22 cellular contexts compared by ENCODE assay signal in genomic region chr18:31329787-31330438, GRCh38. TPM values are rescaled to one million over a fixed set of nuclear protein-coding genes. Genes with fewer than 3 reads are reported as not detected.
A peak's percentile ranks its signal among the peaks of the same experiment; 100 is the strongest.
DNase-seq lines count a peak whose midpoint lies in the region; ATAC-seq and TF ChIP-seq lines count a peak whose summit lies in the region.
"Had no signal": no experiment of that assay in that cellular context is flagged by ENCODE, and none has a peak within 500 bp of the region (broad histone marks: within the 10 kb centered on the region; RNA-seq: fewer than 3 reads in every experiment).

No MANE protein-coding gene starts in this region.

- POLR2A ChIA-PET in WTC11 (lab: Charles Lee), result no interaction called here
- POLR2A ChIA-PET in activated CD8-positive, alpha-beta T cell treated with anti-CD3 and anti-CD28 coated beads, Interleukin-2, amount 10 ng/mL, durations not matched to agents 7 days and 5 days (lab: Charles Lee), result no interaction called here

- H3K4me3 Mint-ChIP-seq in WTC11, result peak overlapping the region; percentile 38
- H3K4me3 Mint-ChIP-seq in activated CD8-positive, alpha-beta T cell treated with anti-CD3 and anti-CD28 coated beads, Interleukin-2, amount 10 ng/mL, durations not matched to agents 7 days and 5 days, result no peak overlapping the region
- H3K4me3 Mint-ChIP-seq: CD4-positive, CD25-positive, alpha-beta regulatory T cell had no signal

- H3K4me2 ChIP-seq in smooth muscle cell, result no peak overlapping the region
- H3K4me2 ChIP-seq: SK-N-SH had no signal

- H3K27me3 ChIP-seq in HAP-1 (ENCODE audit: low read depth), result no peaks in the 10 kb centered on the region
- no peaks in the 10 kb centered on the region for H3K27me3 ChIP-seq in iPS-18a (ENCODE audit: control insufficient read depth, insufficient read depth, low read length)
- no peaks in the 10 kb centered on the region for H3K27me3 ChIP-seq in smooth muscle cell (ENCODE audit: low read depth)
- H3K27me3 ChIP-seq in colonic mucosa, result no peaks in the 10 kb centered on the region

- H3K4me1 ChIP-seq in HAP-1, result no peaks in the 10 kb centered on the region
- H3K4me1 ChIP-seq in iPS-18a (ENCODE audit: control insufficient read depth, low read depth, low read length), result peaks cover 17% of the 10 kb centered on the region
- no peaks in the 10 kb centered on the region for H3K4me1 ChIP-seq in smooth muscle cell (ENCODE audit: low read depth)
- H3K4me1 ChIP-seq in colonic mucosa, result no peaks in the 10 kb centered on the region

- H3K9me3 ChIP-seq in HAP-1 (no peaks in the 10 kb centered on the region), iPS-18a (ENCODE audit: control insufficient read depth, low read depth, low read length) (no peaks in the 10 kb centered on the region), smooth muscle cell (replicated peaks; ENCODE audit: low read depth) (no peaks in the 10 kb centered on the region), colonic mucosa (no peaks in the 10 kb centered on the region)
- H3K9me3 ChIP-seq: SK-N-SH had no signal

- H3K4me3 ChIP-seq in HAP-1 (no peak overlapping the region), iPS-18a (ENCODE audit: low read length) (peak overlapping the region; percentile 25), smooth muscle cell (no peak overlapping the region), colonic mucosa (no peak overlapping the region)
- H3K4me3 ChIP-seq: GM23248 had no signal

- intact Hi-C loops in colonic mucosa (cut with DNase I), result no loop called here

- no peaks in the 10 kb centered on the region for H3K27me3 Mint-ChIP-seq in WTC11 (ENCODE audit: low read depth)
- H3K27me3 Mint-ChIP-seq in activated CD8-positive, alpha-beta T cell treated with anti-CD3 and anti-CD28 coated beads, Interleukin-2, amount 10 ng/mL, durations not matched to agents 7 days and 5 days (ENCODE audit: low read depth), result no peaks in the 10 kb centered on the region
- H3K27me3 Mint-ChIP-seq: CD4-positive, CD25-positive, alpha-beta regulatory T cell had no signal

- H3K27ac Mint-ChIP-seq in WTC11, result peak overlapping the region; percentile 88
- H3K27ac Mint-ChIP-seq in activated CD8-positive, alpha-beta T cell treated with anti-CD3 and anti-CD28 coated beads, Interleukin-2, amount 10 ng/mL, durations not matched to agents 7 days and 5 days, result no peak overlapping the region
- H3K27ac Mint-ChIP-seq: CD4-positive, CD25-positive, alpha-beta regulatory T cell had no signal

- in situ Hi-C loops in HAP-1 (cut with MboI; ENCODE audit: low sequenced_read_pairs), result no loop called here

- no peak overlapping the region for H3K9ac ChIP-seq in iPS-18a (ENCODE audit: low read length)
- no peak overlapping the region for H3K9ac ChIP-seq in smooth muscle cell (ENCODE audit: low read depth)
- H3K9ac ChIP-seq in colonic mucosa (ENCODE audit: low read depth in 2 of 2, low read length in 2 of 2), result no peak overlapping the region
- H3K9ac ChIP-seq: GM23248, SK-N-SH had no signal

- H4K20me1 ChIP-seq in smooth muscle cell (ENCODE audit: low read depth), result no peaks in the 10 kb centered on the region

- H3K36me3 ChIP-seq in HAP-1 (replicated peaks) (no peaks in the 10 kb centered on the region), iPS-18a (ENCODE audit: control insufficient read depth, low read depth, low read length) (no peaks in the 10 kb centered on the region), smooth muscle cell (ENCODE audit: low read depth) (no peaks in the 10 kb centered on the region), colonic mucosa (no peaks in the 10 kb centered on the region)

- 59% methylated on average over 7 of the region's 7 CpGs for WGBS in smooth muscle cell (ENCODE audit: low lambda C conversion rate)

- CTCF ChIA-PET in WTC11 (lab: Charles Lee), result interaction anchor here (1.0 to 1.6 kb wide), 3 partner anchors 51 to 95 kb away, joined by 3 to 7 read pairs (median 3); no protein-coding TSS in a partner anchor
- CTCF ChIA-PET in activated CD8-positive, alpha-beta T cell treated with anti-CD3 and anti-CD28 coated beads, Interleukin-2, amount 10 ng/mL, durations not matched to agents 7 days and 5 days (lab: Charles Lee), result no interaction called here

- peak; percentile 4 to 10 for DNase-seq in HAP-1 (ENCODE audit: low spot score in 2 of 2)
- no peak for DNase-seq in WTC11 (ENCODE audit: low spot score)
- no peak for DNase-seq in smooth muscle cell (lab: John Stamatoyannopoulos, UW; ENCODE audit: unreplicated experiment)
- no peak for DNase-seq in activated CD8-positive, alpha-beta T cell treated with anti-CD3 and anti-CD28 coated beads, Interleukin-2, amount 10 ng/mL, durations not matched to agents 7 days and 5 days
- DNase-seq in colonic mucosa, result no peak
- no peak for DNase-seq in NCI-H510A (lab: John Stamatoyannopoulos, UW)
- DNase-seq: CD4-positive, CD25-positive, alpha-beta regulatory T cell; GM23248; NCI-H1092; NCI-H1417 treated with DMSO at 0.1 percent for 48 hours; NCI-H187; NCI-H2081 treated with DMSO at 0.1 percent for 48 hours; NCI-H2171; NCI-H226; NCI-H524 treated with DMSO at 0.1 percent for 48 hours; NCI-H774; PC-3; SK-N-SH had no signal

- H3K9me3 Mint-ChIP-seq in WTC11, result no peaks in the 10 kb centered on the region
- no peaks in the 10 kb centered on the region for H3K9me3 Mint-ChIP-seq in activated CD8-positive, alpha-beta T cell treated with anti-CD3 and anti-CD28 coated beads, Interleukin-2, amount 10 ng/mL, durations not matched to agents 7 days and 5 days (ENCODE audit: insufficient read depth)

- H2AFZ ChIP-seq in smooth muscle cell (ENCODE audit: low read depth), result peak overlapping the region; percentile 83
- H2AFZ ChIP-seq: GM23248 had no signal

- no peaks in the 10 kb centered on the region for H3K36me3 Mint-ChIP-seq in WTC11
- no peaks in the 10 kb centered on the region for H3K36me3 Mint-ChIP-seq in activated CD8-positive, alpha-beta T cell treated with anti-CD3 and anti-CD28 coated beads, Interleukin-2, amount 10 ng/mL, durations not matched to agents 7 days and 5 days (ENCODE audit: low read depth)
- H3K36me3 Mint-ChIP-seq: CD4-positive, CD25-positive, alpha-beta regulatory T cell had no signal

- H3K27ac ChIP-seq in iPS-18a (ENCODE audit: low read length), result peak overlapping the region; percentile 6
- no peak overlapping the region for H3K27ac ChIP-seq in smooth muscle cell (ENCODE audit: low read depth)
- no peak overlapping the region for H3K27ac ChIP-seq in colonic mucosa
- H3K27ac ChIP-seq: GM23248 had no signal

- TF ChIP-seq CTCF in WTC11 (IDR thresholded peaks at IDR 0.05), result no peak
- TF ChIP-seq CTCF in smooth muscle cell (IDR thresholded peaks at IDR 0.05; ENCODE audit: borderline replicate concordance, insufficient read depth, poor library complexity, severe bottlenecking), result no peak
- TF ChIP-seq CTCF in colonic mucosa (IDR thresholded peaks at IDR 0.05), result no peak

- no peaks in the 10 kb centered on the region for H3K79me2 ChIP-seq in smooth muscle cell (ENCODE audit: low read depth)

- H3K4me1 Mint-ChIP-seq in WTC11, result peaks cover 26% of the 10 kb centered on the region
- H3K4me1 Mint-ChIP-seq in activated CD8-positive, alpha-beta T cell treated with anti-CD3 and anti-CD28 coated beads, Interleukin-2, amount 10 ng/mL, durations not matched to agents 7 days and 5 days (ENCODE audit: low read depth), result no peaks in the 10 kb centered on the region
- H3K4me1 Mint-ChIP-seq: CD4-positive, CD25-positive, alpha-beta regulatory T cell had no signal

- H3F3A ChIP-seq in smooth muscle cell (ENCODE audit: low read depth), result no peaks in the 10 kb centered on the region

- ATAC-seq in WTC11, result peak; percentile 94
- ATAC-seq in activated CD8-positive, alpha-beta T cell treated with anti-CD3 and anti-CD28 coated beads, Interleukin-2, amount 10 ng/mL, durations not matched to agents 7 days and 5 days, result no peak
- ATAC-seq: HCT116, PC-3 had no signal

TF ChIP-seq in WTC11, 78 proteins besides CTCF, POLR2A, EP300 and RAD21 (continues in another document):
- no peak for TF ChIP-seq SP1 (CRISPR knock-in tag; conservative IDR thresholded peaks at IDR 0.05)
- no peak for TF ChIP-seq OVOL2 (CRISPR knock-in tag; IDR thresholded peaks at IDR 0.05; ENCODE audit: borderline replicate concordance)
- no peak for TF ChIP-seq NR3C1 (CRISPR knock-in tag; conservative IDR thresholded peaks at IDR 0.05; ENCODE audit: low read depth)
- no peak for TF ChIP-seq PREB (CRISPR knock-in tag; IDR thresholded peaks at IDR 0.05; ENCODE audit: borderline replicate concordance)
- no peak for TF ChIP-seq E2F4 (CRISPR knock-in tag; IDR thresholded peaks at IDR 0.05; ENCODE audit: borderline replicate concordance, low read depth)

RNA-seq across cellular contexts. Expression of gene DSG1, which starts 12.0 kb away (rescaled TPM):
- total RNA-seq in WTC11 (2021) (0.07 to 0.09 TPM in 2 of 3 replicates, not detected in the other), smooth muscle cell (65.5 and 73.8 TPM in 2 replicates), colonic mucosa (not detected)
- polyA plus RNA-seq in smooth muscle cell, result 3.4 and 5.0 TPM in 2 replicates
- not detected for total RNA-seq in activated CD8-positive, alpha-beta T cell treated with anti-CD3 and anti-CD28 coated beads, Interleukin-2, amount 10 ng/mL, durations not matched to agents 7 days and 5 days
- total RNA-seq: A172; CD4-positive, CD25-positive, alpha-beta regulatory T cell; GM23248; PC-3 had no signal
- polyA plus RNA-seq: BJ; CD4-positive, CD25-positive, alpha-beta regulatory T cell; GM23248; SK-N-SH had no signal

RNA-seq across cellular contexts. Expression of gene DSG4, which starts 46.7 kb away (rescaled TPM):
- not detected in 3 replicates for total RNA-seq in WTC11 (2021)
- total RNA-seq in smooth muscle cell, result 0.27 and 0.94 TPM in 2 replicates
- polyA plus RNA-seq in smooth muscle cell, result not detected in 2 replicates
- not detected for total RNA-seq in activated CD8-positive, alpha-beta T cell treated with anti-CD3 and anti-CD28 coated beads, Interleukin-2, amount 10 ng/mL, durations not matched to agents 7 days and 5 days
- total RNA-seq in colonic mucosa, result under 1 TPM; 0.16 to 0.27 TPM
- total RNA-seq: A172; CD4-positive, CD25-positive, alpha-beta regulatory T cell; GM23248 had no signal
- polyA plus RNA-seq: BJ; CD4-positive, CD25-positive, alpha-beta regulatory T cell; GM23248; SK-N-SH had no signal

Comparison
In these comparisons a context has a peak if more than half of its experiments do, and no peak if none do; other contexts are left out.
1. DNase-seq: peak in HAP-1 (2 of 2); none in WTC11 (single experiment), smooth muscle cell (single experiment), activated CD8-positive, alpha-beta T cell treated with anti-CD3 and anti-CD28 coated beads, Interleukin-2, amount 10 ng/mL, durations not matched to agents 7 days and 5 days (single experiment), colonic mucosa (single experiment) and NCI-H510A (single experiment).
2. RNA of gene DSG1, which starts 12.0 kb away (total RNA-seq): 65.5 to 73.8 TPM in smooth muscle cell; 0.07 to 0.09 TPM in WTC11, not detected in colonic mucosa and not detected in activated CD8-positive, alpha-beta T cell treated with anti-CD3 and anti-CD28 coated beads, Interleukin-2, amount 10 ng/mL, durations not matched to agents 7 days and 5 days; every median in the first group is over 10 times any median in the second.